8 cellular contexts compared by ENCODE assay signal in the genomic region with DNA sequence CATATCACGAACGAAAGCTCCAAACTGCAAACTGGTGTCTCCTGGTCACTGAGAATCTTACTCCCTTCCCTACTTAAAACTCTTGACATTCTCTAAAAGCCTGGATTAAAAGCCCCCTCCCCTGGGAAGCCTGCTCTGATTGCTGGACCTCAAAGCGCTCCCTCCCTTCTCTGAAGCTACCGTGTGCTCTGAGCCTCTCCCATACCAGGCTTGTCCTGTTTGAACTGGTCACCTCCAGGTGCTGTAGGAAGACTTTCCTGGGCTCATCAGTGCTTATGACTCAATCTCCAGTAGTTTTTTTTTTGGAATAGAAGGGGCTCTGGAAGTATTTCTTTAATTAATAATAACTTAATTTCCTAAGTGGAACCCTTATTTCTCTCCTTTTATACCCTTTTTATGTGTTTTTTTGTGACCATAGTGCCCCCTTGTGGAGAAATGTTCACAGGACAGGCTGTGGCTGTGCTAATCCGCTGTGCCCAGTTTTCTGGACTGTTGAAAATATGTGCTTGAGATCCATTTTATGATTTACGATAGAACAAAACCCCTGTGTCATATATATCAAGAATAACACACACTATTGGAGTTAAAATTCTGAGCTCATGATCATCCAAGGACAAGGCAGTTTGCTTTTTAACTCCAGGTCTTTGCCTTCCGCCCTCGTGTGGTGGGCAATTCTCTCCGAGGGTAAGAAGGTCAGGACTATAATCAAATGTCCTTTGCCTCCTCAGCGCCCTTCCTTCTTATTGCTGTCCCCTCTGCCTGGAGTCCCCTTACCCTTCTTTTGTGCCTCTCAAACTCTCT. TPM values are rescaled to one million over a fixed set of nuclear protein-coding genes. Genes with fewer than 3 reads are reported as not detected.
DNase-seq lines count a peak whose midpoint lies in the region; ATAC-seq, FAIRE-seq and TF ChIP-seq lines count a peak whose summit lies in the region.

No MANE protein-coding gene starts in this region.

- CTCF ChIA-PET in CD8-positive, alpha-beta T cell (lab: Charles Lee): interaction anchor here (0.7 to 0.8 kb wide), 2 partner anchors 10 to 37 kb away, joined by 3 read pairs; no protein-coding TSS in a partner anchor
- CTCF ChIA-PET in activated CD4-positive, alpha-beta T cell treated with anti-CD3 and anti-CD28 coated beads, Interleukin-2, amount 10 ng/mL, durations not matched to agents 7 days and 5 days (lab: Charles Lee): interaction anchor here (1.0 kb wide), 1 partner anchor 75 kb away, joined by 3 read pairs; the partner anchor contains the start of gene HLX

- H3K4me3 ChIP-seq in CD8-positive, alpha-beta T cell (ENCODE audit: low read depth, low read length): no peak overlapping the region
- H3K4me3 ChIP-seq in left ventricle myocardium inferior: no peak overlapping the region
- no peak overlapping the region for H3K4me3 ChIP-seq in small intestine (ENCODE audit: low read depth in 1 of 2, low read length in 2 of 2)

- H3K27ac Mint-ChIP-seq in CD8-positive, alpha-beta T cell: no peak overlapping the region
- no peak overlapping the region for H3K27ac Mint-ChIP-seq in activated CD4-positive, alpha-beta T cell treated with anti-CD3 and anti-CD28 coated beads, Interleukin-2, amount 10 ng/mL, durations not matched to agents 7 days and 5 days

- H3K27ac ChIP-seq in CD8-positive, alpha-beta T cell (ENCODE audit: low read depth, low read length): no peak overlapping the region
- H3K27ac ChIP-seq in left ventricle myocardium inferior (replicated peaks): no peak overlapping the region
- H3K27ac ChIP-seq in small intestine (ENCODE audit: low read depth in 1 of 2, low read length in 1 of 2): peak overlapping the region in 1 of 2 donors; percentile 52

- no peaks in the 10 kb centered on the region for H3K9me3 Mint-ChIP-seq in CD8-positive, alpha-beta T cell
- H3K9me3 Mint-ChIP-seq in activated CD4-positive, alpha-beta T cell treated with anti-CD3 and anti-CD28 coated beads, Interleukin-2, amount 10 ng/mL, durations not matched to agents 7 days and 5 days: no peaks in the 10 kb centered on the region

- H3K9me3 ChIP-seq in CD8-positive, alpha-beta T cell (ENCODE audit: low read length): no peaks in the 10 kb centered on the region
- H3K9me3 ChIP-seq in left ventricle myocardium inferior (replicated peaks) (no peaks in the 10 kb centered on the region), small intestine (ENCODE audit: control insufficient read depth, low read depth) (no peaks in the 10 kb centered on the region)

- FAIRE-seq in small intestine (lab: Jason Lieb, UNC): no peak

- H3K36me3 Mint-ChIP-seq in CD8-positive, alpha-beta T cell: no peaks in the 10 kb centered on the region
- H3K36me3 Mint-ChIP-seq in activated CD4-positive, alpha-beta T cell treated with anti-CD3 and anti-CD28 coated beads, Interleukin-2, amount 10 ng/mL, durations not matched to agents 7 days and 5 days (ENCODE audit: low read depth): no peaks in the 10 kb centered on the region

- H3K36me3 ChIP-seq in CD8-positive, alpha-beta T cell (ENCODE audit: insufficient read depth, low read length): no peaks in the 10 kb centered on the region
- H3K36me3 ChIP-seq in left ventricle myocardium inferior: peaks cover 10% of the 10 kb centered on the region
- H3K36me3 ChIP-seq in small intestine (ENCODE audit: control insufficient read depth in 2 of 2, insufficient read depth in 2 of 2, low read length in 2 of 2): peaks cover 0 to 8% of the 10 kb centered on the region in 2 donors

- H3K4me3 Mint-ChIP-seq in CD8-positive, alpha-beta T cell: no peak overlapping the region
- no peak overlapping the region for H3K4me3 Mint-ChIP-seq in activated CD4-positive, alpha-beta T cell treated with anti-CD3 and anti-CD28 coated beads, Interleukin-2, amount 10 ng/mL, durations not matched to agents 7 days and 5 days

- POLR2A ChIA-PET in CD8-positive, alpha-beta T cell (lab: Charles Lee): no interaction called here
- POLR2A ChIA-PET in activated CD4-positive, alpha-beta T cell treated with anti-CD3 and anti-CD28 coated beads, Interleukin-2, amount 10 ng/mL, durations not matched to agents 7 days and 5 days (lab: Charles Lee): no interaction called here

- WGBS in small intestine, 3 donors: 73 to 80% (median 76%) methylated on average over 10 of the region's 10 CpGs

- no peak for ATAC-seq in CD8-positive, alpha-beta T cell
- ATAC-seq in GM18909 (IDR thresholded peaks at IDR 0.05; ENCODE audit: poor library complexity, unreplicated experiment) (peak; percentile 64), HG02763 (IDR thresholded peaks at IDR 0.05; ENCODE audit: unreplicated experiment) (no peak)

- intact Hi-C loops in CD8-positive, alpha-beta T cell (cut with DNase I, micrococcal nuclease): loop anchor here in 1 of 2 experiments (10.0 kb wide), 1 partner anchor 809 kb away; no protein-coding TSS in a partner anchor
- intact Hi-C loops in left ventricle myocardium inferior (cut with micrococcal nuclease): no loop called here

- no peaks in the 10 kb centered on the region for H3K4me1 Mint-ChIP-seq in CD8-positive, alpha-beta T cell (ENCODE audit: low read depth)
- H3K4me1 Mint-ChIP-seq in activated CD4-positive, alpha-beta T cell treated with anti-CD3 and anti-CD28 coated beads, Interleukin-2, amount 10 ng/mL, durations not matched to agents 7 days and 5 days: no peaks in the 10 kb centered on the region

- DNase-seq in CD8-positive, alpha-beta T cell: peak in 1 of 7 experiments; percentile 10
- DNase-seq in M059J (ENCODE audit: low read depth): peak; percentile 38
- peak; percentile 33 for DNase-seq in activated CD4-positive, alpha-beta T cell treated with anti-CD3 and anti-CD28 coated beads, Interleukin-2, amount 10 ng/mL, durations not matched to agents 7 days and 5 days
- no peak for DNase-seq in left ventricle myocardium inferior
- peak; percentile 46 for DNase-seq in small intestine
- DNase-seq in NCI-H1048 (lab: John Stamatoyannopoulos, UW): no peak

- peak; percentile 67 for TF ChIP-seq CTCF in CD8-positive, alpha-beta T cell (IDR thresholded peaks at IDR 0.05)
- TF ChIP-seq CTCF in left ventricle myocardium inferior (IDR thresholded peaks at IDR 0.05; ENCODE audit: borderline replicate concordance): peak; percentile 86

- no peaks in the 10 kb centered on the region for H3K4me1 ChIP-seq in CD8-positive, alpha-beta T cell (ENCODE audit: insufficient read depth, low read length)
- H3K4me1 ChIP-seq in left ventricle myocardium inferior: peaks cover 2% of the 10 kb centered on the region
- no peaks in the 10 kb centered on the region for H3K4me1 ChIP-seq in small intestine (ENCODE audit: control insufficient read depth in 2 of 2, insufficient read depth in 1 of 2, low read depth in 1 of 2, low read length in 1 of 2)

- peaks cover 12% of the 10 kb centered on the region for H3K27me3 Mint-ChIP-seq in CD8-positive, alpha-beta T cell (ENCODE audit: low read depth)
- H3K27me3 Mint-ChIP-seq in activated CD4-positive, alpha-beta T cell treated with anti-CD3 and anti-CD28 coated beads, Interleukin-2, amount 10 ng/mL, durations not matched to agents 7 days and 5 days: no peaks in the 10 kb centered on the region

- H3K27me3 ChIP-seq in CD8-positive, alpha-beta T cell (ENCODE audit: insufficient read depth, low read length): no peaks in the 10 kb centered on the region
- H3K27me3 ChIP-seq in left ventricle myocardium inferior (ENCODE audit: low read depth): no peaks in the 10 kb centered on the region
- H3K27me3 ChIP-seq in small intestine (ENCODE audit: control insufficient read depth in 2 of 2, insufficient read depth in 2 of 2, low read length in 2 of 2): no peaks in the 10 kb centered on the region

RNA-seq across cellular contexts. Expression of gene MTARC1, which starts 16.9 kb away (rescaled TPM):
- not detected for total RNA-seq in CD8-positive, alpha-beta T cell
- total RNA-seq in M059J (2014; rRNA removed; shearing (Covaris generic)): 0.59 and 1.7 TPM in 2 replicates
- not detected for total RNA-seq in activated CD4-positive, alpha-beta T cell treated with anti-CD3 and anti-CD28 coated beads, Interleukin-2, amount 10 ng/mL, durations not matched to agents 7 days and 5 days
- total RNA-seq in left ventricle myocardium inferior: 8.3 TPM
- 10 to 100 TPM in 1 of 3 donors, 1 to 10 TPM in 2; 5.4 to 20.2 (median 8.7) TPM for polyA plus RNA-seq in small intestine

RNA-seq across cellular contexts. Expression of gene MTARC2, which starts 55.5 kb away (rescaled TPM):
- total RNA-seq in CD8-positive, alpha-beta T cell: not detected
- 1.1 TPM in 1 of 2 replicates, not detected in the other for total RNA-seq in M059J (2014; rRNA removed; shearing (Covaris generic))
- not detected for total RNA-seq in activated CD4-positive, alpha-beta T cell treated with anti-CD3 and anti-CD28 coated beads, Interleukin-2, amount 10 ng/mL, durations not matched to agents 7 days and 5 days
- total RNA-seq in left ventricle myocardium inferior: 22.6 TPM
- polyA plus RNA-seq in small intestine: 10 to 100 TPM; 31.8 to 93.5 (median 76.2) TPM

Comparison
In these comparisons a context has a peak if more than half of its experiments do, and no peak if none do; other contexts are left out.
1. DNase-seq: peak in M059J (single experiment), activated CD4-positive, alpha-beta T cell treated with anti-CD3 and anti-CD28 coated beads, Interleukin-2, amount 10 ng/mL, durations not matched to agents 7 days and 5 days (single experiment) and small intestine (single experiment); none in left ventricle myocardium inferior (single experiment) and NCI-H1048 (single experiment).
2. RNA of gene MTARC2, which starts 55.5 kb away (total RNA-seq): 22.6 TPM in left ventricle myocardium inferior (single experiment); 1.1 TPM in M059J, not detected in CD8-positive, alpha-beta T cell and not detected in activated CD4-positive, alpha-beta T cell treated with anti-CD3 and anti-CD28 coated beads, Interleukin-2, amount 10 ng/mL, durations not matched to agents 7 days and 5 days; every median in the first group is over 10 times any median in the second.